In genomic region chr5:100889165-100889564, GRCh38 we compare ENCODE assay signal across 11 cellular contexts. TPM values are rescaled to one million over a fixed set of nuclear protein-coding genes. Genes with fewer than 3 reads are reported as not detected.
A peak's percentile ranks its signal among the peaks of the same experiment; 100 is the strongest.
DNase-seq lines count a peak whose midpoint lies in the region; ATAC-seq lines count a peak whose summit lies in the region.
"Had no signal": no experiment of that assay in that cellular context is flagged by ENCODE, and none has a peak within 500 bp of the region (broad histone marks: within the 10 kb centered on the region; RNA-seq: fewer than 3 reads in every experiment).

No MANE protein-coding gene starts in this region.

- H3K27ac Mint-ChIP-seq in activated T-helper 2 cell treated with anti-CD3 and anti-CD28 coated beads, Interferon-gamma antibody, Interleukin-2, Interleukin-4, amounts not matched to agents 10 μg/mL and 5 μg/mL and 100 μg/mL, durations not matched to agents 14 hours and 24 hours and 36 hours = peak overlapping the region; percentile 93
- H3K27ac Mint-ChIP-seq: type B pancreatic cell had no signal

- peaks cover 70% of the 10 kb centered on the region for H3K4me1 Mint-ChIP-seq in activated T-helper 2 cell treated with anti-CD3 and anti-CD28 coated beads, Interferon-gamma antibody, Interleukin-2, Interleukin-4, amounts not matched to agents 10 μg/mL and 5 μg/mL and 100 μg/mL, durations not matched to agents 14 hours and 24 hours and 36 hours (ENCODE audit: low read depth)

- peaks cover 4% of the 10 kb centered on the region for H3K9me3 Mint-ChIP-seq in activated T-helper 2 cell treated with anti-CD3 and anti-CD28 coated beads, Interferon-gamma antibody, Interleukin-2, Interleukin-4, amounts not matched to agents 10 μg/mL and 5 μg/mL and 100 μg/mL, durations not matched to agents 14 hours and 24 hours and 36 hours
- H3K9me3 Mint-ChIP-seq: type B pancreatic cell had no signal

- intact Hi-C loops in activated T-helper 2 cell treated with anti-CD3 and anti-CD28 coated beads, Interferon-gamma antibody, Interleukin-2, Interleukin-4, amounts not matched to agents 10 μg/mL and 5 μg/mL and 100 μg/mL, durations not matched to agents 14 hours and 24 hours and 36 hours (cut with micrococcal nuclease) = loop anchor here (1.0 kb wide), 1 partner anchor 17 kb away; no protein-coding TSS in a partner anchor

- H3K4me3 Mint-ChIP-seq in activated T-helper 2 cell treated with anti-CD3 and anti-CD28 coated beads, Interferon-gamma antibody, Interleukin-2, Interleukin-4, amounts not matched to agents 10 μg/mL and 5 μg/mL and 100 μg/mL, durations not matched to agents 14 hours and 24 hours and 36 hours (ENCODE audit: low read depth) = peak overlapping the region; percentile 75
- H3K4me3 Mint-ChIP-seq: type B pancreatic cell had no signal

- DNase-seq in CD1c-positive myeloid dendritic cell (ENCODE audit: extremely low spot score) (peak; percentile 34), NCI-H2107 treated with DMSO at 0.1 percent for 48 hours (lab: John Stamatoyannopoulos, UW; ENCODE audit: unreplicated experiment) (no peak), GM19238 (ENCODE audit: insufficient read length, low spot score) (no peak), hypothalamus (lab: John Stamatoyannopoulos, UW) (no peak), ecto neural progenitor cell (ENCODE audit: low spot score) (no peak)
- DNase-seq in activated T-helper 2 cell treated with anti-CD3 and anti-CD28 coated beads, Interferon-gamma antibody, Interleukin-2, Interleukin-4, amounts not matched to agents 10 μg/mL and 5 μg/mL and 100 μg/mL, durations not matched to agents 14 hours and 24 hours and 36 hours (ENCODE audit: low spot score) = no peak
- DNase-seq: cerebellar nuclear complex had no signal

- peak; percentile 65 for ATAC-seq in GM19397 (IDR thresholded peaks at IDR 0.05; ENCODE audit: unreplicated experiment)
- ATAC-seq in HG03175 (IDR thresholded peaks at IDR 0.05; ENCODE audit: unreplicated experiment) = peak; percentile 76
- ATAC-seq: Right ventricle myocardium inferior had no signal

- H3K36me3 Mint-ChIP-seq in activated T-helper 2 cell treated with anti-CD3 and anti-CD28 coated beads, Interferon-gamma antibody, Interleukin-2, Interleukin-4, amounts not matched to agents 10 μg/mL and 5 μg/mL and 100 μg/mL, durations not matched to agents 14 hours and 24 hours and 36 hours (ENCODE audit: low read depth) = peaks cover 71% of the 10 kb centered on the region

- no peaks in the 10 kb centered on the region for H3K27me3 Mint-ChIP-seq in activated T-helper 2 cell treated with anti-CD3 and anti-CD28 coated beads, Interferon-gamma antibody, Interleukin-2, Interleukin-4, amounts not matched to agents 10 μg/mL and 5 μg/mL and 100 μg/mL, durations not matched to agents 14 hours and 24 hours and 36 hours (ENCODE audit: low read depth)
- H3K27me3 Mint-ChIP-seq: type B pancreatic cell had no signal

RNA-seq across cellular contexts. Expression of gene ST8SIA4, which starts 13.9 kb away (rescaled TPM):
- total RNA-seq in activated T-helper 2 cell treated with anti-CD3 and anti-CD28 coated beads, Interferon-gamma antibody, Interleukin-2, Interleukin-4, amounts not matched to agents 10 μg/mL and 5 μg/mL and 100 μg/mL, durations not matched to agents 14 hours and 24 hours and 36 hours = 79.1 and 82.3 TPM in 2 replicates
